Comparison of ENCODE assay signal across 8 cellular contexts in the genomic region with DNA sequence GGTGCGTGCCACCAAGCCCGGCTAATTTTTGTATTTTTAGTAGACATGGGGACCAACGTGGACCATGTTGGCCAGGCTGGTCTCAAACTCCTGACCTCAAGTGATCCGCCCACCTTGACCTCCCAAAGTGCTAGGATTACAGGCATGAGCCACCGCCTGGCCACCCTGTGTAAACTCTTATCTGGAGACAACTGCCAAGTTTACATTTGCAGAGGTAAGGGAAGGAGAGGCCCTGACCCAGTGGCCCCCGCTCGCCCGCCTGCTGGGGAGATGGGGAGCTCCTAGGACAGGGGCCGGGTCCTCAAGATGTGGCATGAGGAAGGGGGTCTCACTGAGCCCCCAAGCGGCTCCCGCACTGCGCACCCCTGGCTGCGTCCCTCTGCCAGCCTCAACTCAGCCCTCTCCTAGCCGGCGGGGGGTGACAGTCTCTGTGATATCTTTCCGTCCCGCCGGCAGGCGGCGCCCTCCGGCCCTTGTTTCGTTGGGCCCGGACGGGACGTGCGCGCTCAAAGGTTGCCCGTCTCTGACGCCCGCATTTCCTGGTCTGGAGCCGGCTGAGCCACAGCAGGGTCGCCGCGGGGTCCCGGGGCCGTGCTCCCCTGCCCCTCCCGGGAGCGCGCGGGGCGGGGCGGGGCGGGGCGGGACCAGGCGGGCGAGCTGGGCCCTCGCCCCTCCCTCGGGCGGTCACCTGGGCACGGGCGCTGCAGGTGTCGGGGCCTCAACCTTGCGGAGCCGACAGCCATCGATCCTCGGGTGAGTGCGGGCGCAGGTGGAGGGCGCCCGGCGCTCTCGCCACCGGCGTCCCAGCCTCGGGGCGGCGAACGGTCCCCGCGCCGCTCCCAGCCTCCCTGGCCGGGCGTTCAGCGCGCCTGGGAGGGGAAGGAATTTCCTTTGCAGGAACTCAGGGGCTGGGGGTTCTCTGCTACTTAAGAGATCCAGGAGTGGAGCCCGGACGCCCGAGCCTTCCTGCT. TPM values are rescaled to one million over a fixed set of nuclear protein-coding genes. Genes with fewer than 3 reads are reported as not detected.
DNase-seq lines count a peak whose midpoint lies in the region; ATAC-seq, FAIRE-seq and TF ChIP-seq lines count a peak whose summit lies in the region.

A gene with protein sequence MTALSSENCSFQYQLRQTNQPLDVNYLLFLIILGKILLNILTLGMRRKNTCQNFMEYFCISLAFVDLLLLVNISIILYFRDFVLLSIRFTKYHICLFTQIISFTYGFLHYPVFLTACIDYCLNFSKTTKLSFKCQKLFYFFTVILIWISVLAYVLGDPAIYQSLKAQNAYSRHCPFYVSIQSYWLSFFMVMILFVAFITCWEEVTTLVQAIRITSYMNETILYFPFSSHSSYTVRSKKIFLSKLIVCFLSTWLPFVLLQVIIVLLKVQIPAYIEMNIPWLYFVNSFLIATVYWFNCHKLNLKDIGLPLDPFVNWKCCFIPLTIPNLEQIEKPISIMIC (plus strand): TSS at position 533 of the 971 bp plus-strand sequence. CDS start 45,978 bp downstream, outside the sequence.

- peaks cover 5% of the 10 kb centered on the region for H3K36me3 Mint-ChIP-seq in IgD-negative memory B cell

- H3K36me3 ChIP-seq in pancreas: no peaks in the 10 kb centered on the region
- H3K36me3 ChIP-seq in transverse colon: no peaks in the 10 kb centered on the region

- H3K4me1 Mint-ChIP-seq in IgD-negative memory B cell: peaks cover 24 to 33% (median 25%) of the 10 kb centered on the region in 3 donors

- H3K27ac ChIP-seq in pancreas: peak within 1 kb of the TSS; percentile 13 to 87 (median 67)
- peak within 1 kb of the TSS; percentile 87 to 89 (median 88) for H3K27ac ChIP-seq in transverse colon

- TF ChIP-seq CTCF in pancreas (IDR thresholded peaks at IDR 0.05): peak; percentile 50 to 80 (median 74)
- TF ChIP-seq CTCF in transverse colon (IDR thresholded peaks at IDR 0.05): peak; percentile 57 to 96 (median 79)

- peak; percentile 24 for DNase-seq in EH (ENCODE audit: low read depth)
- DNase-seq in RKO (ENCODE audit: low spot score): peak; percentile 78
- peak; percentile 72 for DNase-seq in activated T-helper 9 cell treated with anti-CD3 and anti-CD28 coated beads, Interleukin-2, amount 50 U/mL, for 16 hours (ENCODE audit: low read depth)
- peak; percentile 72 for DNase-seq in glomerular visceral epithelial cell (ENCODE audit: extremely low spot score)
- DNase-seq in pancreas: peak; percentile 84 to 95 (median 90)
- peak; percentile 95 for DNase-seq in transverse colon

- H3K4me3 ChIP-seq in pancreas (peak within 1 kb of the TSS; percentile 50 to 78 (median 68)), transverse colon (peak within 1 kb of the TSS; percentile 54 to 73 (median 62))

- intact Hi-C loops in pancreas (cut with DNase I): no loop called here
- intact Hi-C loops in transverse colon (cut with DNase I; ENCODE audit: low total_unique reads): no loop called here

- H3K9me3 ChIP-seq in pancreas: no peaks in the 10 kb centered on the region
- no peaks in the 10 kb centered on the region for H3K9me3 ChIP-seq in transverse colon

- in situ Hi-C loops in transverse colon (cut with MboI; ENCODE audit: low pct_ligation_motif_present in 1 of 4, low pct_unique_long_range_greater_than_20kb in 1 of 4, low sequenced_read_pairs in 3 of 4): no loop called here

- H3K4me1 ChIP-seq in pancreas: peaks cover 0 to 12% (median 0%) of the 10 kb centered on the region in 3 donors
- H3K4me1 ChIP-seq in transverse colon: peaks cover 0 to 44% (median 12%) of the 10 kb centered on the region in 4 donors

- H3K27me3 Mint-ChIP-seq in IgD-negative memory B cell: no peaks in the 10 kb centered on the region

- no peak for FAIRE-seq in pancreas (lab: Jason Lieb, UNC)

- H3K9me3 Mint-ChIP-seq in IgD-negative memory B cell: no peaks in the 10 kb centered on the region

- peak; percentile 86 for TF ChIP-seq POLR2A in transverse colon (IDR thresholded peaks at IDR 0.05)

- H3K27ac Mint-ChIP-seq in IgD-negative memory B cell: peak within 1 kb of the TSS; percentile 89 to 92 (median 90)

- TF ChIP-seq EP300 in transverse colon (IDR thresholded peaks at IDR 0.05; ENCODE audit: low read depth): no peak

- no peaks in the 10 kb centered on the region for H3K27me3 ChIP-seq in pancreas
- H3K27me3 ChIP-seq in transverse colon: peaks cover 23% of the 10 kb centered on the region

- ATAC-seq in GM21717 (IDR thresholded peaks at IDR 0.05; ENCODE audit: unreplicated experiment) (peak; percentile 88), pancreas (peak; percentile 87 to 90 (median 90))

- H3K4me3 Mint-ChIP-seq in IgD-negative memory B cell: peak within 1 kb of the TSS; percentile 89 to 97 (median 95)

- WGBS in pancreas, 2 donors: 2% methylated on average over 69 to 78 of the region's 78 CpGs
- 0 to 11% methylated on average over 3 to 27 of the region's 78 CpGs for WGBS in transverse colon (ENCODE audit: low coverage in 1 of 2), 2 donors

RNA-seq across cellular contexts. Expression of the gene that starts here (rescaled TPM):
- polyA plus RNA-seq in IgD-negative memory B cell: 40.9 TPM
- total RNA-seq in pancreas: 10 to 100 TPM in 3 of 6 donors, 1 to 10 TPM in 3; 7.6 to 12.7 (median 10.2) TPM
- 1 to 10 TPM; 4.4 to 5.1 TPM for polyA plus RNA-seq in pancreas
- total RNA-seq in transverse colon: 100 to 1,000 TPM in 3 of 4 donors, 10 to 100 TPM in 1; 93.5 to 195 (median 139) TPM

Comparison
In these comparisons a context has a peak if more than half of its experiments do, and no peak if none do; other contexts are left out.
1. Peak in every context shown above with its lines: DNase-seq, ATAC-seq, H3K4me3 ChIP-seq and H3K27ac ChIP-seq.
2. RNA of the gene that starts here (total RNA-seq): 93.5 to 195 TPM in transverse colon; 7.6 to 12.7 TPM in pancreas; every median in the first group is over 4 times any median in the second.
3. DNase-seq: peak in every context shown above with its lines; median percentile 95 in transverse colon; 90 in pancreas; 78 in RKO; 72 in activated T-helper 9 cell treated with anti-CD3 and anti-CD28 coated beads, Interleukin-2, amount 50 U/mL, for 16 hours; 72 in glomerular visceral epithelial cell; 24 in EH.